ENCODE assay signal across 2 cellular contexts in the genomic region with DNA sequence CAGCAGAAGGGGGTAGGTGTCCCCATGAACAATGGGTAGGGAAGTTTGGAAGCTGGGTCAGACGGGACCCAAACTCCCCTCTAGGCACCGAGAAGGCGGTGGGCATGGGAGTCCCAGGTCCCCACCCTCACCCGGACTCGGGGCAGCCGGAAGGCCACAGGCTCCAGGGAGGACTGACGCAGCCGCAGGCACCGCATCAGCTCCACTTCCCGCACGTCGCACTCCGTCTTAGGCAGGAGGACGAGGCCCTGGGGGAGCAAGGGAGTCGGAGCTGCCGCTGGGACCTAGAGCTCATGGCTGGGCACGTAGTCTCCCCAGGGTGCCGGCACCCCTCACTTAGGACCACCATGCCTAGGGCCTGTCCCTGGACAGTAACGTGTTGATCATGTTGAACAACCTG.
TF ChIP-seq lines count a peak whose summit lies in the region.

No MANE protein-coding gene starts in this region.

TF ChIP-seq in IMR-90, 13 proteins besides CTCF, POLR2A, EP300 and RAD21:
- TF ChIP-seq CEBPB (IDR thresholded peaks at IDR 0.05; ENCODE audit: low read depth, low read length) (no peak), FOS (IDR thresholded peaks at IDR 0.05; ENCODE audit: low read depth, low read length) (no peak), SMC3 (IDR thresholded peaks at IDR 0.05; ENCODE audit: low read depth, low read length) (no peak), MAZ (IDR thresholded peaks at IDR 0.05; ENCODE audit: borderline replicate concordance, low read depth, low read length) (no peak), NFE2L2 (IDR thresholded peaks at IDR 0.05; ENCODE audit: low read depth, low read length) (no peak), RFX5 (IDR thresholded peaks at IDR 0.05; ENCODE audit: low read depth, low read length) (no peak), RCOR1 (IDR thresholded peaks at IDR 0.05; ENCODE audit: insufficient replicate concordance, low read length) (no peak), USF2 (IDR thresholded peaks at IDR 0.05; ENCODE audit: low read depth, low read length) (no peak), BHLHE40 (IDR thresholded peaks at IDR 0.05; ENCODE audit: low read depth, low read length) (no peak), ELK1 (IDR thresholded peaks at IDR 0.05; ENCODE audit: borderline replicate concordance, low read depth, low read length) (no peak), CHD1 (IDR thresholded peaks at IDR 0.05; ENCODE audit: low read depth, low read length) (no peak), MXI1 (IDR thresholded peaks at IDR 0.05; ENCODE audit: borderline replicate concordance, low read depth, low read length) (no peak), MAFK (IDR thresholded peaks at IDR 0.05; ENCODE audit: low read depth, low read length) (no peak)

TF ChIP-seq in GM12878, 131 proteins besides CTCF, POLR2A, EP300 and RAD21:
- TF ChIP-seq, protein P1, sequence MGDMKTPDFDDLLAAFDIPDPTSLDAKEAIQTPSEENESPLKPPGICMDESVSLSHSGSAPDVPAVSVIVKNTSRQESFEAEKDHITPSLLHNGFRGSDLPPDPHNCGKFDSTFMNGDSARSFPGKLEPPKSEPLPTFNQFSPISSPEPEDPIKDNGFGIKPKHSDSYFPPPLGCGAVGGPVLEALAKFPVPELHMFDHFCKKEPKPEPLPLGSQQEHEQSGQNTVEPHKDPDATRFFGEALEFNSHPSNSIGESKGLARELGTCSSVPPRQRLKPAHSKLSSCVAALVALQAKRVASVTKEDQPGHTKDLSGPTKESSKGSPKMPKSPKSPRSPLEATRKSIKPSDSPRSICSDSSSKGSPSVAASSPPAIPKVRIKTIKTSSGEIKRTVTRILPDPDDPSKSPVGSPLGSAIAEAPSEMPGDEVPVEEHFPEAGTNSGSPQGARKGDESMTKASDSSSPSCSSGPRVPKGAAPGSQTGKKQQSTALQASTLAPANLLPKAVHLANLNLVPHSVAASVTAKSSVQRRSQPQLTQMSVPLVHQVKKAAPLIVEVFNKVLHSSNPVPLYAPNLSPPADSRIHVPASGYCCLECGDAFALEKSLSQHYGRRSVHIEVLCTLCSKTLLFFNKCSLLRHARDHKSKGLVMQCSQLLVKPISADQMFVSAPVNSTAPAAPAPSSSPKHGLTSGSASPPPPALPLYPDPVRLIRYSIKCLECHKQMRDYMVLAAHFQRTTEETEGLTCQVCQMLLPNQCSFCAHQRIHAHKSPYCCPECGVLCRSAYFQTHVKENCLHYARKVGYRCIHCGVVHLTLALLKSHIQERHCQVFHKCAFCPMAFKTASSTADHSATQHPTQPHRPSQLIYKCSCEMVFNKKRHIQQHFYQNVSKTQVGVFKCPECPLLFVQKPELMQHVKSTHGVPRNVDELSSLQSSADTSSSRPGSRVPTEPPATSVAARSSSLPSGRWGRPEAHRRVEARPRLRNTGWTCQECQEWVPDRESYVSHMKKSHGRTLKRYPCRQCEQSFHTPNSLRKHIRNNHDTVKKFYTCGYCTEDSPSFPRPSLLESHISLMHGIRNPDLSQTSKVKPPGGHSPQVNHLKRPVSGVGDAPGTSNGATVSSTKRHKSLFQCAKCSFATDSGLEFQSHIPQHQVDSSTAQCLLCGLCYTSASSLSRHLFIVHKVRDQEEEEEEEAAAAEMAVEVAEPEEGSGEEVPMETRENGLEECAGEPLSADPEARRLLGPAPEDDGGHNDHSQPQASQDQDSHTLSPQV (IDR thresholded peaks at IDR 0.05): no peak
- no peak for TF ChIP-seq ZBTB33 (IDR thresholded peaks at IDR 0.05)
- no peak for TF ChIP-seq NR2C2 (IDR thresholded peaks at IDR 0.05; ENCODE audit: borderline replicate concordance, control insufficient read depth, insufficient read length, low read depth)
- TF ChIP-seq POU2F2 (IDR thresholded peaks at IDR 0.05; ENCODE audit: borderline replicate concordance, low read depth, low read length): no peak
- TF ChIP-seq TCF3 (IDR thresholded peaks at IDR 0.05; ENCODE audit: borderline replicate concordance, insufficient read depth, low read depth, low read length): no peak
- no peak for TF ChIP-seq NFYA (IDR thresholded peaks at IDR 0.05; ENCODE audit: borderline replicate concordance, low read depth, low read length)
- TF ChIP-seq STAT1 (conservative IDR thresholded peaks at IDR 0.05): no peak
- no peak for TF ChIP-seq SMARCA5 (IDR thresholded peaks at IDR 0.05)
- TF ChIP-seq ZNF24 (IDR thresholded peaks at IDR 0.05): no peak
- no peak for TF ChIP-seq YY1 (IDR thresholded peaks at IDR 0.05; ENCODE audit: low read depth, low read length)
- TF ChIP-seq SREBF1 (IDR thresholded peaks at IDR 0.05; ENCODE audit: low read length): no peak
- no peak for TF ChIP-seq MXI1 (IDR thresholded peaks at IDR 0.05; ENCODE audit: low read depth, low read length)
- no peak for TF ChIP-seq RELB (IDR thresholded peaks at IDR 0.05; ENCODE audit: low read depth)
TF ChIP-seq in GM12878: peak in this region for 0.
